ENCODE assay signal across 21 cellular contexts in genomic region chr7:4158826-4159225, GRCh38.
"Had no signal": no experiment of that assay in that cellular context is flagged by ENCODE, and none has a peak within 500 bp of the region (broad histone marks: within the 10 kb centered on the region; RNA-seq: fewer than 3 reads in every experiment).

No MANE protein-coding gene starts in this region.

- H3K27me3 ChIP-seq: SJCRH30 had no signal

- H3K4me3 ChIP-seq: K562, SJCRH30 had no signal

- H3K27ac ChIP-seq: HL-60, KMS-11, SJCRH30 had no signal

- H3K27ac Mint-ChIP-seq: IgD-negative memory B cell had no signal

- H3K9me3 ChIP-seq: SJCRH30 had no signal

- DNase-seq: Kasumi-1, MM.1S, NCI-H1092 treated with DMSO at 0.1 percent for 48 hours, NCI-H1436, NCI-H187, NCI-H2029, NCI-H2081 treated with DMSO at 0.1 percent for 48 hours, NCI-H2171, NCI-H446, NCI-H510A, NCI-H524 treated with DMSO at 0.1 percent for 48 hours, NCI-H69, NCI-H774, SHP77, SJCRH30 had no signal

- H3K4me1 Mint-ChIP-seq: IgD-negative memory B cell had no signal

- H3K27me3 Mint-ChIP-seq: IgD-negative memory B cell had no signal

- H3K4me3 Mint-ChIP-seq: IgD-negative memory B cell had no signal

- H3K36me3 Mint-ChIP-seq: IgD-negative memory B cell had no signal

- H3K36me3 ChIP-seq: SJCRH30 had no signal

- H3K9ac ChIP-seq: KMS-11 had no signal

- ATAC-seq: K562, Panc1, SK-N-SH treated with all-trans-retinoic acid at 6 μM for 48 hours had no signal

- H3K4me1 ChIP-seq: SJCRH30 had no signal
